ENCODE assay signal across 8 cellular contexts in genomic region chr7:27739914-27740448, GRCh38.
DNase-seq lines count a peak whose midpoint lies in the region; FAIRE-seq and TF ChIP-seq lines count a peak whose summit lies in the region.

TAX1BP1 (plus strand) TSS chr7:27740162; CDS start chr7:27748525, 8,363 bp downstream.

- no peaks in the 10 kb centered on the region for H3K36me3 Mint-ChIP-seq in nephron (ENCODE audit: low read depth)
- H3K36me3 Mint-ChIP-seq in stimulated activated naive CD8-positive, alpha-beta T cell treated with anti-CD3 and anti-CD28 coated beads, Interleukin-15, Interleukin-2, amounts not matched to agents 100 ng/mL and 50 ng/mL, for 24 hours (ENCODE audit: low read depth): peaks cover 5% of the 10 kb centered on the region

- H4K20me1 ChIP-seq in Loucy (ENCODE audit: insufficient read depth, low read length, poor library complexity, severe bottlenecking): peaks cover 26% of the 10 kb centered on the region

- DNase-seq in EL: peak; percentile 96
- peak; percentile 97 for DNase-seq in H54 (ENCODE audit: insufficient read length, low spot score)
- peak; percentile 95 for DNase-seq in activated T-helper 9 cell treated with anti-CD3 and anti-CD28 coated beads, Interleukin-2, amount 50 U/mL, for 16 hours (ENCODE audit: low read depth)
- DNase-seq in fibroblast of pulmonary artery (ENCODE audit: low read depth): peak; percentile 95

- H3K27me3 Mint-ChIP-seq in nephron (ENCODE audit: low read depth): no peaks in the 10 kb centered on the region
- no peaks in the 10 kb centered on the region for H3K27me3 Mint-ChIP-seq in stimulated activated naive CD8-positive, alpha-beta T cell treated with anti-CD3 and anti-CD28 coated beads, Interleukin-15, Interleukin-2, amounts not matched to agents 100 ng/mL and 50 ng/mL, for 24 hours

- H3K27me3 ChIP-seq in Loucy (ENCODE audit: insufficient read depth, low read length, poor library complexity, severe bottlenecking): peaks cover 4% of the 10 kb centered on the region

- H3K4me3 Mint-ChIP-seq in nephron: peak within 1 kb of the TSS; percentile 95 to 98 (median 97)
- H3K4me3 Mint-ChIP-seq in stimulated activated naive CD8-positive, alpha-beta T cell treated with anti-CD3 and anti-CD28 coated beads, Interleukin-15, Interleukin-2, amounts not matched to agents 100 ng/mL and 50 ng/mL, for 24 hours: peak within 1 kb of the TSS; percentile 92

- peaks cover 22% of the 10 kb centered on the region for H3K4me1 Mint-ChIP-seq in nephron
- peaks cover 42% of the 10 kb centered on the region for H3K4me1 Mint-ChIP-seq in stimulated activated naive CD8-positive, alpha-beta T cell treated with anti-CD3 and anti-CD28 coated beads, Interleukin-15, Interleukin-2, amounts not matched to agents 100 ng/mL and 50 ng/mL, for 24 hours (ENCODE audit: low read depth)

- H3K9ac ChIP-seq in Loucy (ENCODE audit: low read depth, low read length, poor library complexity, severe bottlenecking): peak within 1 kb of the TSS; percentile 94

- TF ChIP-seq POLR2A in H54 (IDR thresholded peaks at IDR 0.05; ENCODE audit: low read depth, low read length) (peak; percentile 93), Raji (IDR thresholded peaks at IDR 0.05; ENCODE audit: insufficient read depth, low read depth, low read length) (peak; percentile 84)

- peak within 1 kb of the TSS; percentile 87 for H3K4me3 ChIP-seq in Loucy (ENCODE audit: low read length, poor library complexity, severe bottlenecking)
- H3K4me3 ChIP-seq in fibroblast of pulmonary artery (replicated peaks; ENCODE audit: low read depth, low read length): peak within 1 kb of the TSS; percentile 99

- H3K4me2 ChIP-seq in Loucy (ENCODE audit: low read depth, low read length, poor library complexity, severe bottlenecking): peak within 1 kb of the TSS; percentile 99

- peaks cover 43% of the 10 kb centered on the region for H3K79me2 ChIP-seq in Loucy (ENCODE audit: insufficient read depth, low read length)

- 0 out of 2 replicates have a peak, but pooled peaks cover 3% of the 10 kb centered on the region for H3F3A ChIP-seq in Loucy (ENCODE audit: low read depth)

- H3K4me1 ChIP-seq in Loucy (ENCODE audit: insufficient read depth, low read length, poor library complexity, severe bottlenecking): peaks cover 30% of the 10 kb centered on the region

- FAIRE-seq in H54 (lab: Jason Lieb, UNC): peak; percentile 95

- no peaks in the 10 kb centered on the region for H3K9me3 Mint-ChIP-seq in nephron
- no peaks in the 10 kb centered on the region for H3K9me3 Mint-ChIP-seq in stimulated activated naive CD8-positive, alpha-beta T cell treated with anti-CD3 and anti-CD28 coated beads, Interleukin-15, Interleukin-2, amounts not matched to agents 100 ng/mL and 50 ng/mL, for 24 hours

- H3K27ac Mint-ChIP-seq in nephron: peak within 1 kb of the TSS; percentile 89 to 98 (median 98)
- peak within 1 kb of the TSS; percentile 96 for H3K27ac Mint-ChIP-seq in stimulated activated naive CD8-positive, alpha-beta T cell treated with anti-CD3 and anti-CD28 coated beads, Interleukin-15, Interleukin-2, amounts not matched to agents 100 ng/mL and 50 ng/mL, for 24 hours

- H3K9me3 ChIP-seq in Loucy (ENCODE audit: insufficient read depth, low read depth, low read length): no peaks in the 10 kb centered on the region

- H3K9me2 ChIP-seq in Loucy (replicated peaks; ENCODE audit: low read depth, low read length): no peaks in the 10 kb centered on the region

- H3K36me3 ChIP-seq in Loucy (ENCODE audit: insufficient read depth, low read length): no peaks in the 10 kb centered on the region

- peak within 1 kb of the TSS; percentile 82 for H2AFZ ChIP-seq in Loucy (ENCODE audit: low read length)

- no peak for TF ChIP-seq CTCF in Loucy (conservative IDR thresholded peaks at IDR 0.05; ENCODE audit: low read length)
- TF ChIP-seq CTCF in fibroblast of pulmonary artery (IDR thresholded peaks at IDR 0.05; ENCODE audit: low read length, missing control alignments): no peak
- no peak for TF ChIP-seq CTCF in nephron (IDR thresholded peaks at IDR 0.05; ENCODE audit: unreplicated experiment in 3 of 3)

Comparison
In these comparisons a context has a peak if more than half of its experiments do, and no peak if none do; other contexts are left out.
1. Peak in every context shown above with its lines: DNase-seq and H3K4me3 ChIP-seq.